In genomic region chr22:20884454-20884853, GRCh38 we compare ENCODE assay signal across 19 cellular contexts.
"Had no signal": no experiment of that assay in that cellular context is flagged by ENCODE, and none has a peak within 500 bp of the region (broad histone marks: within the 10 kb centered on the region; RNA-seq: fewer than 3 reads in every experiment).

No MANE protein-coding gene starts in this region.

- H3K36me3 ChIP-seq: neural progenitor cell had no signal

- ATAC-seq: activated CD4-positive, alpha-beta T cell treated with anti-CD3 and anti-CD28 coated beads for 36 hours; activated T-helper 17 cell treated with anti-CD3 and anti-CD28 coated beads, Interleukin-2, amount 50 U/mL, for 72 hours; left lung; upper lobe of right lung had no signal

- H3K4me2 ChIP-seq: neural progenitor cell had no signal

- H3K9ac ChIP-seq: neural progenitor cell had no signal

- H3K9me3 ChIP-seq: gastrocnemius medialis, left lung, stomach, upper lobe of right lung had no signal

- H3K27ac ChIP-seq: gastrocnemius medialis, neural progenitor cell, upper lobe of right lung had no signal

- H3K4me3 ChIP-seq: gastrocnemius medialis, left lung, neural progenitor cell, skin epidermis, stomach, upper lobe of right lung had no signal

- DNase-seq: activated CD4-positive, alpha-beta T cell treated with anti-CD3 and anti-CD28 coated beads for 36 hours; activated CD4-positive, alpha-beta T cell treated with anti-CD3 and anti-CD28 coated beads, Interleukin-2, amount 50 U/mL, for 48 hours; activated naive CD4-positive, alpha-beta T cell; anterior cingulate cortex; central memory CD4-positive, alpha-beta T cell; gastrocnemius medialis; head of caudate nucleus; kidney; left lung; mammary epithelial cell; naive B cell; right cardiac atrium; stomach; upper lobe of right lung had no signal

- FAIRE-seq: colon, endometrium, kidney had no signal

- H3K27me3 ChIP-seq: gastrocnemius medialis, left lung, neural progenitor cell, stomach, upper lobe of right lung had no signal

- H2AFZ ChIP-seq: neural progenitor cell had no signal

- H3K4me1 ChIP-seq: gastrocnemius medialis, neural progenitor cell, upper lobe of right lung had no signal
